Comparison of ENCODE assay signal across 1 cellular context in the genomic region with DNA sequence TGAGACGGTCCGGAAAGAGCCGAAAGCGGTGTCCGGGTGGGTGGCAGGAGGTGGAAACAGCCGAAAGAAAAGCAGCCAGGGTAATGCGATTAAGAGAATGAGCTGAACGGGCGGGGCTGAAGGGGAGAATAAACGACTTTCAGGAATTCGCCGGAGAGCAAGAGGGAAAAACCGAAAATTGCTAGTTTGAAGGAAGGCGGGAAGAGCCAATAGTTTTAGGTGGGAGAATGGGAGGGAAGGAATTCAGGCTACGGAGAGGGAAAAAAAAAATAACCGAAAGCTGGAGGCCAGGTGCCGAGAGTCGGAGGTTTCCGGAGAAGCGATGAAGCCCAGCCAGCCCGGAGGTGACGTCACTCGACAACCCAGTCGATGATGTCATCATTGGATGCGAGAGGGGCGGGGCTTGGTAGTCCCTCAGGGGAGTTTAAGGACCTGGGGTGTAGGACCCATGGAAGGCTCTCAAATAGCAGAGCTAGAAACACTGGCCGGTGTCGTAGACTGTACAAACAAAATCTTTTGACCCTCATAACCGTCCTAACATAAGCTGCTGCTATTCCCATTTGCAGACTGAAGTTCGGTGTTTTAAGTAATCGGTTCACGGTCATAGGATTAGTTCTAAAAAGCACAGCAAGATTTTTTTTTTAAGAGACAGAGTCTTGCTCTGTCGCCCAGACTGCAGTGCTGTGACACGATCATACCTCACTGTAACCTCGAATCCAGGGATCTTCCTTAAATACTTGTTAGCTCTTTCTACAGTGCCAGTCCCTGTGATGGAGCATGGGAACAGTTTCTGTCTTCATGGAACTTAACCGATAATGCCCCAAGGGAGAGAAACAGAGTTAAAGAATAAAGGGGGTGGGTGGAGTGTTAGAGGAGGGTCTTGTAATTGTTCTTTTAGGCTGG.
A peak's percentile ranks its signal among the peaks of the same experiment; 100 is the strongest.
TF ChIP-seq lines count a peak whose summit lies in the region.

Gene ZC3H4 (minus strand): TSS at position 331 of the 903 bp plus-strand sequence. CDS start 1,192 bp downstream, outside the sequence.

TF ChIP-seq in SK-N-SH treated with all-trans-retinoic acid at 6 μM for 48 hours, 23 proteins besides CTCF, POLR2A, EP300 and RAD21 (continued from another document):
- TF ChIP-seq PATZ1 (CRISPR knock-in tag; IDR thresholded peaks at IDR 0.05; ENCODE audit: borderline replicate concordance) (0 out of 2 replicates have a peak, but pooled peaks have one; percentile 13), ZFP3 (CRISPR knock-in tag; IDR thresholded peaks at IDR 0.05) (0 out of 2 replicates have a peak, but pooled peaks have one; percentile 22), ZNF70 (CRISPR knock-in tag; IDR thresholded peaks at IDR 0.05) (no peak), TOX (CRISPR knock-in tag; IDR thresholded peaks at IDR 0.05; ENCODE audit: borderline replicate concordance) (no peak), POU6F1 (CRISPR knock-in tag; IDR thresholded peaks at IDR 0.05; ENCODE audit: borderline replicate concordance, low read depth) (no peak), OSR1 (CRISPR knock-in tag; IDR thresholded peaks at IDR 0.05) (no peak), ZNF565 (CRISPR knock-in tag; conservative IDR thresholded peaks at IDR 0.05; ENCODE audit: low read depth) (peak; percentile 92; the same call in 1 of the 2 replicates), ISL1 (CRISPR knock-in tag; IDR thresholded peaks at IDR 0.05) (no peak), GLIS3 (CRISPR knock-in tag; IDR thresholded peaks at IDR 0.05) (0 out of 2 replicates have a peak, but pooled peaks have one; percentile 36), ZFP30 (CRISPR knock-in tag; IDR thresholded peaks at IDR 0.05) (peak; percentile 51; the same call in 1 of the 2 replicates), RARB (CRISPR knock-in tag; IDR thresholded peaks at IDR 0.05) (no peak), PPARA (CRISPR knock-in tag; IDR thresholded peaks at IDR 0.05; ENCODE audit: borderline replicate concordance) (peak; percentile 67; the same call in 1 of the 2 replicates), ESRRG (CRISPR knock-in tag; IDR thresholded peaks at IDR 0.05) (no peak), TCF4 (CRISPR knock-in tag; IDR thresholded peaks at IDR 0.05; ENCODE audit: borderline replicate concordance) (0 out of 2 replicates have a peak, but pooled peaks have one; percentile 29)
- TF ChIP-seq, protein P1, sequence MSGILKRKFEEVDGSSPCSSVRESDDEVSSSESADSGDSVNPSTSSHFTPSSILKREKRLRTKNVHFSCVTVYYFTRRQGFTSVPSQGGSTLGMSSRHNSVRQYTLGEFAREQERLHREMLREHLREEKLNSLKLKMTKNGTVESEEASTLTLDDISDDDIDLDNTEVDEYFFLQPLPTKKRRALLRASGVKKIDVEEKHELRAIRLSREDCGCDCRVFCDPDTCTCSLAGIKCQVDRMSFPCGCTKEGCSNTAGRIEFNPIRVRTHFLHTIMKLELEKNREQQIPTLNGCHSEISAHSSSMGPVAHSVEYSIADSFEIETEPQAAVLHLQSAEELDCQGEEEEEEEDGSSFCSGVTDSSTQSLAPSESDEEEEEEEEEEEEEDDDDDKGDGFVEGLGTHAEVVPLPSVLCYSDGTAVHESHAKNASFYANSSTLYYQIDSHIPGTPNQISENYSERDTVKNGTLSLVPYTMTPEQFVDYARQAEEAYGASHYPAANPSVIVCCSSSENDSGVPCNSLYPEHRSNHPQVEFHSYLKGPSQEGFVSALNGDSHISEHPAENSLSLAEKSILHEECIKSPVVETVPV (CRISPR knock-in tag; IDR thresholded peaks at IDR 0.05) = peak; percentile 49; the same call in 1 of the 2 replicates
- TF ChIP-seq, protein P2, sequence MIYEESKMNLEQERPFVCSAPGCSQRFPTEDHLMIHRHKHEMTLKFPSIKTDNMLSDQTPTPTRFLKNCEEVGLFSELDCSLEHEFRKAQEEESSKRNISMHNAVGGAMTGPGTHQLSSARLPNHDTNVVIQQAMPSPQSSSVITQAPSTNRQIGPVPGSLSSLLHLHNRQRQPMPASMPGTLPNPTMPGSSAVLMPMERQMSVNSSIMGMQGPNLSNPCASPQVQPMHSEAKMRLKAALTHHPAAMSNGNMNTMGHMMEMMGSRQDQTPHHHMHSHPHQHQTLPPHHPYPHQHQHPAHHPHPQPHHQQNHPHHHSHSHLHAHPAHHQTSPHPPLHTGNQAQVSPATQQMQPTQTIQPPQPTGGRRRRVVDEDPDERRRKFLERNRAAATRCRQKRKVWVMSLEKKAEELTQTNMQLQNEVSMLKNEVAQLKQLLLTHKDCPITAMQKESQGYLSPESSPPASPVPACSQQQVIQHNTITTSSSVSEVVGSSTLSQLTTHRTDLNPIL (CRISPR knock-in tag; IDR thresholded peaks at IDR 0.05; ENCODE audit: low read depth) = peak; percentile 81
